In genomic region chr5:5480481-5481111, GRCh38 we compare ENCODE assay signal across 16 cellular contexts.
DNase-seq lines count a peak whose midpoint lies in the region; ATAC-seq lines count a peak whose summit lies in the region.
"Had no signal": no experiment of that assay in that cellular context is flagged by ENCODE, and none has a peak within 500 bp of the region (broad histone marks: within the 10 kb centered on the region; RNA-seq: fewer than 3 reads in every experiment).

No MANE protein-coding gene starts in this region.

- DNase-seq in NCI-H526 treated with DMSO at 0.1 percent for 48 hours (lab: John Stamatoyannopoulos, UW), result peak; percentile 91
- no peak for DNase-seq in effector memory CD8-positive, alpha-beta T cell
- no peak for DNase-seq in SKM-1 treated with dmso at 0.1 percent for 144 hours (lab: John Stamatoyannopoulos, UW; ENCODE audit: unreplicated experiment)
- no peak for DNase-seq in NCI-H2029 treated with DMSO at 0.1 percent for 48 hours (lab: John Stamatoyannopoulos, UW)
- DNase-seq: activated CD8-positive, alpha-beta memory T cell treated with anti-CD3 and anti-CD28 coated beads, Interleukin-2, amount 50 U/mL, for 48 hours; effector CD4-positive, alpha-beta T cell; islet precursor cell; NCI-H2171 treated with DMSO at 0.1 percent for 48 hours; retina; substantia nigra; T-helper 9 cell had no signal

- ATAC-seq in GM18499 (IDR thresholded peaks at IDR 0.05; ENCODE audit: insufficient read depth, unreplicated experiment), result peak; percentile 57
- peak; percentile 72 for ATAC-seq in GM21447 (IDR thresholded peaks at IDR 0.05; ENCODE audit: unreplicated experiment)
- ATAC-seq in effector memory CD8-positive, alpha-beta T cell (replicated peaks), result peak; percentile 39
- no peak for ATAC-seq in HG03280 (IDR thresholded peaks at IDR 0.05; ENCODE audit: unreplicated experiment)
- no peak for ATAC-seq in GM19452 (IDR thresholded peaks at IDR 0.05; ENCODE audit: unreplicated experiment)
- ATAC-seq: Panc1 had no signal

- H3K9me3 Mint-ChIP-seq in effector memory CD8-positive, alpha-beta T cell, result no peaks in the 10 kb centered on the region

- H3K36me3 Mint-ChIP-seq in effector memory CD8-positive, alpha-beta T cell (ENCODE audit: insufficient read depth), result peaks cover 14% of the 10 kb centered on the region

- peaks cover 7 to 12% of the 10 kb centered on the region in 2 donors for H3K4me1 Mint-ChIP-seq in effector memory CD8-positive, alpha-beta T cell (ENCODE audit: low read depth in 2 of 2)

- peak overlapping the region; percentile 74 to 83 for H3K27ac Mint-ChIP-seq in effector memory CD8-positive, alpha-beta T cell

- H3K27me3 Mint-ChIP-seq in effector memory CD8-positive, alpha-beta T cell, result no peaks in the 10 kb centered on the region

- peak overlapping the region; percentile 25 to 38 for H3K4me3 Mint-ChIP-seq in effector memory CD8-positive, alpha-beta T cell

Comparison
In these comparisons a context has a peak if more than half of its experiments do, and no peak if none do; other contexts are left out.
1. ATAC-seq: peak in GM18499 (single experiment), GM21447 (single experiment) and effector memory CD8-positive, alpha-beta T cell (single experiment); none in HG03280 (single experiment) and GM19452 (single experiment).